Comparison of ENCODE assay signal across 1 cellular context in genomic region chr11:10930224-10930960, GRCh38.
TF ChIP-seq lines count a peak whose summit lies in the region.

No MANE protein-coding gene starts in this region.

TF ChIP-seq in HepG2, 621 proteins besides CTCF, POLR2A, EP300 and RAD21 (continued from another document):
- TF ChIP-seq ZNF687 (CRISPR knock-in tag; IDR thresholded peaks at IDR 0.05) (peak; percentile 69), ZNF232 (CRISPR knock-in tag; IDR thresholded peaks at IDR 0.05; ENCODE audit: borderline replicate concordance) (peak; percentile 32; the same call in 1 of the 2 replicates), PHF8 (CRISPR knock-in tag; IDR thresholded peaks at IDR 0.05) (no peak), ZNF331 (CRISPR knock-in tag; IDR thresholded peaks at IDR 0.05) (no peak), ZNF101 (CRISPR knock-in tag; IDR thresholded peaks at IDR 0.05; ENCODE audit: borderline replicate concordance, low read depth) (no peak), ZNF263 (CRISPR knock-in tag; IDR thresholded peaks at IDR 0.05) (0 out of 2 replicates have a peak, but pooled peaks have one; percentile 15)
